In genomic region chr1:223829678-223830077, GRCh38 we compare ENCODE assay signal across 23 cellular contexts. TPM values are rescaled to one million over a fixed set of nuclear protein-coding genes. Genes with fewer than 3 reads are reported as not detected.
DNase-seq lines count a peak whose midpoint lies in the region; TF ChIP-seq lines count a peak whose summit lies in the region.
"Had no signal": no experiment of that assay in that cellular context is flagged by ENCODE, and none has a peak within 500 bp of the region (broad histone marks: within the 10 kb centered on the region; RNA-seq: fewer than 3 reads in every experiment).

No MANE protein-coding gene starts in this region.

- H3K79me2 ChIP-seq in OCI-LY3 (ENCODE audit: low read length): peaks cover 89% of the 10 kb centered on the region

- H3K36me3 ChIP-seq in OCI-LY3 (replicated peaks; ENCODE audit: low read depth, low read length): peaks cover 11% of the 10 kb centered on the region
- H3K36me3 ChIP-seq: MG63 had no signal

- CTCF ChIA-PET in activated CD4-positive, alpha-beta T cell treated with anti-CD3 and anti-CD28 coated beads, Interleukin-2, amount 10 ng/mL, durations not matched to agents 7 days and 5 days (lab: Charles Lee): interaction anchor here (0.6 kb wide), 1 partner anchor 13 kb away, joined by 5 read pairs; no protein-coding TSS in a partner anchor

- no peak overlapping the region for H3K4me3 Mint-ChIP-seq in activated CD4-positive, alpha-beta T cell treated with anti-CD3 and anti-CD28 coated beads, Interleukin-2, amount 10 ng/mL, durations not matched to agents 24 days and 14 days
- no peak overlapping the region for H3K4me3 Mint-ChIP-seq in activated CD4-positive, alpha-beta T cell treated with anti-CD3 and anti-CD28 coated beads, Interleukin-2, amount 10 ng/mL, durations not matched to agents 7 days and 5 days
- H3K4me3 Mint-ChIP-seq in CD14-positive monocyte: no peak overlapping the region
- H3K4me3 Mint-ChIP-seq: CD8-positive, alpha-beta memory T cell had no signal

- no peak for DNase-seq in activated CD4-positive, alpha-beta T cell treated with anti-CD3 and anti-CD28 coated beads, Interleukin-2, amount 10 ng/mL, durations not matched to agents 24 days and 14 days
- DNase-seq in activated CD4-positive, alpha-beta T cell treated with anti-CD3 and anti-CD28 coated beads, Interleukin-2, amount 10 ng/mL, durations not matched to agents 7 days and 5 days: no peak
- DNase-seq in CD14-positive monocyte (ENCODE audit: low spot score) (no peak), kidney tubule cell (ENCODE audit: low spot score) (peak; percentile 6), GM19240 (ENCODE audit: insufficient read length, low spot score) (no peak), MV-4-11 (lab: John Stamatoyannopoulos, UW) (no peak), HPDE6-E6E7 (ENCODE audit: extremely low spot score) (no peak)
- DNase-seq: 8988T; CD8-positive, alpha-beta memory T cell; MG63; NCI-H1048; NCI-H1436; NCI-H187 treated with DMSO at 0.1 percent for 48 hours; NCI-H2107; NCI-H446 treated with DMSO at 0.1 percent for 48 hours; NCI-H526 treated with DMSO at 0.1 percent for 48 hours; PC-3; RPMI8226; SHP77 had no signal

- H3K27ac ChIP-seq in OCI-LY3 (ENCODE audit: low read length): no peak overlapping the region
- H3K27ac ChIP-seq: BLaER1 treated with 17β-estradiol and CSF1 and Interleukin-3, amounts not matched to agents 10 nM and 100 nM; SK-N-MC had no signal

- intact Hi-C loops in activated CD4-positive, alpha-beta T cell treated with anti-CD3 and anti-CD28 coated beads, Interleukin-2, amount 10 ng/mL, durations not matched to agents 24 days and 14 days (cut with micrococcal nuclease): loop anchor here (5.0 kb wide), 6 partner anchors 112 to 1117 kb away; partner anchors contain the start of genes AIDA, BROX and WDR26
- intact Hi-C loops in CD14-positive monocyte (cut with micrococcal nuclease): loop anchor here in 1 of 2 donors (10.0 kb wide), 1 partner anchor 115 kb away; the partner anchor contains the start of gene CAPN2

- H3K36me3 Mint-ChIP-seq in activated CD4-positive, alpha-beta T cell treated with anti-CD3 and anti-CD28 coated beads, Interleukin-2, amount 10 ng/mL, durations not matched to agents 24 days and 14 days (ENCODE audit: low read depth): peaks cover 10% of the 10 kb centered on the region
- H3K36me3 Mint-ChIP-seq in activated CD4-positive, alpha-beta T cell treated with anti-CD3 and anti-CD28 coated beads, Interleukin-2, amount 10 ng/mL, durations not matched to agents 7 days and 5 days (ENCODE audit: low read depth): peaks cover 6% of the 10 kb centered on the region
- peaks cover 6 to 11% of the 10 kb centered on the region in 2 donors for H3K36me3 Mint-ChIP-seq in CD14-positive monocyte

- peaks cover 90% of the 10 kb centered on the region for H3K4me1 ChIP-seq in OCI-LY3 (ENCODE audit: low read length)

- no peaks in the 10 kb centered on the region for H3K9me3 ChIP-seq in OCI-LY3 (ENCODE audit: insufficient read depth, low read length)
- H3K9me3 ChIP-seq: BLaER1 treated with 17β-estradiol and CSF1 and Interleukin-3, amounts not matched to agents 10 nM and 100 nM; MG63 had no signal

- H3K4me1 Mint-ChIP-seq in activated CD4-positive, alpha-beta T cell treated with anti-CD3 and anti-CD28 coated beads, Interleukin-2, amount 10 ng/mL, durations not matched to agents 24 days and 14 days: peaks cover 49% of the 10 kb centered on the region
- peaks cover 36% of the 10 kb centered on the region for H3K4me1 Mint-ChIP-seq in activated CD4-positive, alpha-beta T cell treated with anti-CD3 and anti-CD28 coated beads, Interleukin-2, amount 10 ng/mL, durations not matched to agents 7 days and 5 days
- H3K4me1 Mint-ChIP-seq in CD14-positive monocyte: peaks cover 46% of the 10 kb centered on the region

- H3K4me3 ChIP-seq in OCI-LY3 (ENCODE audit: low read length): no peak overlapping the region
- H3K4me3 ChIP-seq: BLaER1 treated with 17β-estradiol and CSF1 and Interleukin-3, amounts not matched to agents 10 nM and 100 nM; K562; MG63; SK-N-MC had no signal

- no peaks in the 10 kb centered on the region for H3K9me3 Mint-ChIP-seq in activated CD4-positive, alpha-beta T cell treated with anti-CD3 and anti-CD28 coated beads, Interleukin-2, amount 10 ng/mL, durations not matched to agents 24 days and 14 days
- H3K9me3 Mint-ChIP-seq in activated CD4-positive, alpha-beta T cell treated with anti-CD3 and anti-CD28 coated beads, Interleukin-2, amount 10 ng/mL, durations not matched to agents 7 days and 5 days: no peaks in the 10 kb centered on the region
- H3K9me3 Mint-ChIP-seq in CD14-positive monocyte: no peaks in the 10 kb centered on the region
- H3K9me3 Mint-ChIP-seq: CD8-positive, alpha-beta memory T cell had no signal

- no peak overlapping the region for H2AFZ ChIP-seq in OCI-LY3 (ENCODE audit: low read depth, low read length)

- no peaks in the 10 kb centered on the region for H3K27me3 ChIP-seq in OCI-LY3 (ENCODE audit: low read depth, low read length)
- H3K27me3 ChIP-seq: BLaER1 treated with 17β-estradiol and CSF1 and Interleukin-3, amounts not matched to agents 10 nM and 100 nM; MG63 had no signal

- peak overlapping the region; percentile 30 for H3K27ac Mint-ChIP-seq in activated CD4-positive, alpha-beta T cell treated with anti-CD3 and anti-CD28 coated beads, Interleukin-2, amount 10 ng/mL, durations not matched to agents 24 days and 14 days
- H3K27ac Mint-ChIP-seq in activated CD4-positive, alpha-beta T cell treated with anti-CD3 and anti-CD28 coated beads, Interleukin-2, amount 10 ng/mL, durations not matched to agents 7 days and 5 days: no peak overlapping the region
- H3K27ac Mint-ChIP-seq in CD14-positive monocyte: peak overlapping the region in 4 of 7 donors; percentile 15 to 80 (median 58)

- no peak overlapping the region for H3K9ac ChIP-seq in OCI-LY3 (ENCODE audit: low read length)
- H3K9ac ChIP-seq: BLaER1 treated with 17β-estradiol and CSF1 and Interleukin-3, amounts not matched to agents 10 nM and 100 nM had no signal

- H3K4me2 ChIP-seq in OCI-LY3 (ENCODE audit: low read length): peak overlapping the region; percentile 3; the same call in 1 of the 2 replicates

- TF ChIP-seq CTCF in CD14-positive monocyte (IDR thresholded peaks at IDR 0.05): no peak
- TF ChIP-seq CTCF in OCI-LY3 (IDR thresholded peaks at IDR 0.05; ENCODE audit: low read depth, low read length): no peak

- H3K27me3 Mint-ChIP-seq in activated CD4-positive, alpha-beta T cell treated with anti-CD3 and anti-CD28 coated beads, Interleukin-2, amount 10 ng/mL, durations not matched to agents 24 days and 14 days: no peaks in the 10 kb centered on the region
- no peaks in the 10 kb centered on the region for H3K27me3 Mint-ChIP-seq in activated CD4-positive, alpha-beta T cell treated with anti-CD3 and anti-CD28 coated beads, Interleukin-2, amount 10 ng/mL, durations not matched to agents 7 days and 5 days
- H3K27me3 Mint-ChIP-seq in CD14-positive monocyte (ENCODE audit: low read depth in 3 of 3): no peaks in the 10 kb centered on the region
- H3K27me3 Mint-ChIP-seq: CD8-positive, alpha-beta memory T cell had no signal

- peaks cover 46% of the 10 kb centered on the region for H4K20me1 ChIP-seq in OCI-LY3 (ENCODE audit: insufficient read depth, low read length)

- POLR2A ChIA-PET in activated CD4-positive, alpha-beta T cell treated with anti-CD3 and anti-CD28 coated beads, Interleukin-2, amount 10 ng/mL, durations not matched to agents 7 days and 5 days (lab: Charles Lee): no interaction called here

RNA-seq across cellular contexts. Expression of gene TP53BP2, which starts 16.1 kb away (rescaled TPM):
- total RNA-seq in activated CD4-positive, alpha-beta T cell treated with anti-CD3 and anti-CD28 coated beads, Interleukin-2, amount 10 ng/mL, durations not matched to agents 24 days and 14 days: 37.1 and 47.7 TPM in 2 replicates
- total RNA-seq in activated CD4-positive, alpha-beta T cell treated with anti-CD3 and anti-CD28 coated beads, Interleukin-2, amount 10 ng/mL, durations not matched to agents 7 days and 5 days: 10 to 100 TPM; 33.4 to 36.9 TPM
- 1 to 10 TPM; 5.7 to 8.8 TPM for polyA plus RNA-seq in CD14-positive monocyte
